In the genomic region with DNA sequence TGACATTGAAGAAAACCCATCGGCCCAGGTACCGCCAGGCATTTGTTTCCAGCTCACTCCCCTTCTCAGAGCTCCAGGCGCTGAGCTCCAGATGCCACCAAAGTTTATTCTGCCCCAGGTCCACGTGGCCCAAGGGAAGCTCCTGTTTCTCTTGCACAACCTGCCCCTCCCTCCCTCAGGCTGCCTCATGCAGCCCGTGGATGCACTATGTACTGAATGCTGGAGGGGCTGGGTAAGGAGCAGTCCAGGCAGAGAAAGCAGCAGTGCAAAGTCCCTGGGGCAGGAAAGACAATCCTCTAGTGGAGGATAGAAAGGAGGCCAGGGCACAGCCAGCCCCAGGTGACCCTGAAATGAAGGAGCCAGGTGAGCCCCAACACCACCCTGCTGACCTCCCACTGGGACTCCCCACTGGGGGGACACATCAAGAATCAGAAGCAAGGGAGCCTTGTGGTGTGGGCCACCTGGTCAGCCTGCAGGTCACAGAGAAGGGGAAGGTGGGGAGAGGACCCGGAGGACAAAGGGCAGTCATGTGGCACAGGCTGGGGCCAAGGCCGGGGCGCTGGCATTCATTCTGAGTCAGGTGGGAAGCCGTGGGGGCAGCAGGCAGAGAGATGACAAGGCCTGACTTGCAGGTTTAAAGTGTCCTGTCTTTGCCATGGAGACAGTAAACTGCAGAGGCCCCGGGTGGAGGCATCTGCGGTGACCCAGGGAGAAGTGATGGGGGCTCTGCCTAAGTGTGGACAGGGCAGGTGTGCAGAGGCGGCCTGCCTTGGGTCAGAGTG, we compare ENCODE assay signal across 19 cellular contexts.
A peak's percentile ranks its signal among the peaks of the same experiment; 100 is the strongest.
DNase-seq lines count a peak whose midpoint lies in the region; ATAC-seq and TF ChIP-seq lines count a peak whose summit lies in the region.
"Had no signal": no experiment of that assay in that cellular context is flagged by ENCODE, and none has a peak within 500 bp of the region (broad histone marks: within the 10 kb centered on the region; RNA-seq: fewer than 3 reads in every experiment).

No MANE protein-coding gene starts in this region.

- H3K9me3 ChIP-seq in HEK293 (ENCODE audit: control insufficient read depth, insufficient read depth, low read depth, low read length) (no peaks in the 10 kb centered on the region), neural progenitor cell (ENCODE audit: low read depth) (no peaks in the 10 kb centered on the region)

- intact Hi-C loops in activated T-helper 2 cell treated with anti-CD3 and anti-CD28 coated beads, Interferon-gamma antibody, Interleukin-2, Interleukin-4, amounts not matched to agents 10 μg/mL and 5 μg/mL and 100 μg/mL, durations not matched to agents 14 hours and 24 hours and 36 hours (cut with micrococcal nuclease): no loop called here

- H3K4me1 Mint-ChIP-seq in WTC11 (peaks cover 11% of the 10 kb centered on the region), neural progenitor cell (peaks cover 11% of the 10 kb centered on the region)
- H3K4me1 Mint-ChIP-seq in activated T-helper 2 cell treated with anti-CD3 and anti-CD28 coated beads, Interferon-gamma antibody, Interleukin-2, Interleukin-4, amounts not matched to agents 10 μg/mL and 5 μg/mL and 100 μg/mL, durations not matched to agents 14 hours and 24 hours and 36 hours (ENCODE audit: low read depth): no peaks in the 10 kb centered on the region
- H3K4me1 Mint-ChIP-seq: activated CD4-positive, alpha-beta memory T cell treated with anti-CD3 and anti-CD28 coated beads, Interleukin-2, amount 10 ng/mL, durations not matched to agents 7 days and 5 days; activated naive CD8-positive, alpha-beta T cell treated with anti-CD3 and anti-CD28 coated beads, Interleukin-2, amount 10 ng/mL, durations not matched to agents 7 days and 5 days had no signal

- H3K27ac ChIP-seq in HEK293 (ENCODE audit: extremely low read depth, low read depth, low read length): no peak overlapping the region
- H3K27ac ChIP-seq in neural progenitor cell: no peak overlapping the region
- H3K27ac ChIP-seq: brain microvascular endothelial cell, WERI-Rb-1 had no signal

- H3K4me3 Mint-ChIP-seq in WTC11: no peak overlapping the region
- no peak overlapping the region for H3K4me3 Mint-ChIP-seq in neural progenitor cell
- no peak overlapping the region for H3K4me3 Mint-ChIP-seq in activated T-helper 2 cell treated with anti-CD3 and anti-CD28 coated beads, Interferon-gamma antibody, Interleukin-2, Interleukin-4, amounts not matched to agents 10 μg/mL and 5 μg/mL and 100 μg/mL, durations not matched to agents 14 hours and 24 hours and 36 hours (ENCODE audit: low read depth)
- H3K4me3 Mint-ChIP-seq: activated CD4-positive, alpha-beta memory T cell treated with anti-CD3 and anti-CD28 coated beads, Interleukin-2, amount 10 ng/mL, durations not matched to agents 7 days and 5 days; activated naive CD8-positive, alpha-beta T cell treated with anti-CD3 and anti-CD28 coated beads, Interleukin-2, amount 10 ng/mL, durations not matched to agents 7 days and 5 days; activated T-cell treated with anti-CD3 and anti-CD28 coated beads, Interleukin-2, amount 50 U/mL, for 24 hours; T-helper 1 cell treated with Interleukin-12 subunit alpha and Interleukin-12 subunit beta and Interleukin-4 antibody, amounts not matched to agents 30 μg/mL and 1 μg/mL, for 36 hours had no signal

- no peak overlapping the region for H2AFZ ChIP-seq in neural progenitor cell (replicated peaks)

- no peaks in the 10 kb centered on the region for H3K79me2 ChIP-seq in neural progenitor cell (ENCODE audit: low read depth)

- TF ChIP-seq CTCF in HEK293 (tag by site-specific recombination; IDR thresholded peaks at IDR 0.05) (no peak), WTC11 (IDR thresholded peaks at IDR 0.05) (no peak), neural progenitor cell (IDR thresholded peaks at IDR 0.05) (no peak)

- no peak for ATAC-seq in WTC11

- H3K27me3 Mint-ChIP-seq in WTC11 (ENCODE audit: low read depth) (no peaks in the 10 kb centered on the region), neural progenitor cell (ENCODE audit: insufficient read depth, low read depth) (peaks cover 16% of the 10 kb centered on the region)
- H3K27me3 Mint-ChIP-seq in activated T-helper 2 cell treated with anti-CD3 and anti-CD28 coated beads, Interferon-gamma antibody, Interleukin-2, Interleukin-4, amounts not matched to agents 10 μg/mL and 5 μg/mL and 100 μg/mL, durations not matched to agents 14 hours and 24 hours and 36 hours (ENCODE audit: low read depth): peaks cover 2% of the 10 kb centered on the region
- H3K27me3 Mint-ChIP-seq: activated naive CD8-positive, alpha-beta T cell treated with anti-CD3 and anti-CD28 coated beads, Interleukin-2, amount 10 ng/mL, durations not matched to agents 7 days and 5 days had no signal

- H3K36me3 ChIP-seq in HEK293 (ENCODE audit: control insufficient read depth in 2 of 2, insufficient read depth in 1 of 2, low read length in 2 of 2): no peaks in the 10 kb centered on the region
- H3K36me3 ChIP-seq in neural progenitor cell: no peaks in the 10 kb centered on the region
- H3K36me3 ChIP-seq: brain microvascular endothelial cell, WERI-Rb-1 had no signal

- H3K4me3 ChIP-seq in HEK293 (ENCODE audit: low read depth, low read length) (no peak overlapping the region), neural progenitor cell (no peak overlapping the region)

- H3K9me3 Mint-ChIP-seq in WTC11: peaks cover 9% of the 10 kb centered on the region
- peaks cover 5% of the 10 kb centered on the region for H3K9me3 Mint-ChIP-seq in neural progenitor cell
- H3K9me3 Mint-ChIP-seq in activated T-helper 2 cell treated with anti-CD3 and anti-CD28 coated beads, Interferon-gamma antibody, Interleukin-2, Interleukin-4, amounts not matched to agents 10 μg/mL and 5 μg/mL and 100 μg/mL, durations not matched to agents 14 hours and 24 hours and 36 hours: no peaks in the 10 kb centered on the region
- H3K9me3 Mint-ChIP-seq: activated CD4-positive, alpha-beta memory T cell treated with anti-CD3 and anti-CD28 coated beads, Interleukin-2, amount 10 ng/mL, durations not matched to agents 7 days and 5 days; activated naive CD8-positive, alpha-beta T cell treated with anti-CD3 and anti-CD28 coated beads, Interleukin-2, amount 10 ng/mL, durations not matched to agents 7 days and 5 days; activated T-cell treated with anti-CD3 and anti-CD28 coated beads, Interleukin-2, amount 50 U/mL, for 24 hours; T-helper 1 cell treated with Interleukin-12 subunit alpha and Interleukin-12 subunit beta and Interleukin-4 antibody, amounts not matched to agents 30 μg/mL and 1 μg/mL, for 36 hours had no signal

- H4K20me1 ChIP-seq in neural progenitor cell (ENCODE audit: low read depth): no peaks in the 10 kb centered on the region

- peak; percentile 30 for DNase-seq in Caki2 (ENCODE audit: low read depth)
- DNase-seq in WTC11 (ENCODE audit: low spot score): peak; percentile 5
- no peak for DNase-seq in neural progenitor cell (ENCODE audit: low spot score)
- DNase-seq in RKO (ENCODE audit: low spot score): no peak
- DNase-seq in NCI-H748 (lab: John Stamatoyannopoulos, UW; ENCODE audit: unreplicated experiment): no peak
- no peak for DNase-seq in NCI-H1048 (lab: John Stamatoyannopoulos, UW)
- DNase-seq in activated T-helper 2 cell treated with anti-CD3 and anti-CD28 coated beads, Interferon-gamma antibody, Interleukin-2, Interleukin-4, amounts not matched to agents 10 μg/mL and 5 μg/mL and 100 μg/mL, durations not matched to agents 14 hours and 24 hours and 36 hours (ENCODE audit: low spot score): no peak
- DNase-seq: activated CD4-positive, alpha-beta memory T cell treated with anti-CD3 and anti-CD28 coated beads, Interleukin-2, amount 10 ng/mL, durations not matched to agents 7 days and 5 days; activated naive CD8-positive, alpha-beta T cell treated with anti-CD3 and anti-CD28 coated beads, Interleukin-2, amount 10 ng/mL, durations not matched to agents 7 days and 5 days; activated T-cell treated with anti-CD3 and anti-CD28 coated beads, Interleukin-2, amount 50 U/mL, for 24 hours; brain microvascular endothelial cell; foreskin fibroblast; hippocampal formation; KG1; nucleus accumbens; stimulated activated CD4-positive, alpha-beta T cell treated with anti-CD3 and anti-CD28 coated beads, Interleukin-1b, Interleukin-23, amount 100 ng/mL, for 48 hours; WERI-Rb-1 had no signal

- H3K36me3 Mint-ChIP-seq in WTC11: no peaks in the 10 kb centered on the region
- H3K36me3 Mint-ChIP-seq in neural progenitor cell: no peaks in the 10 kb centered on the region
- no peaks in the 10 kb centered on the region for H3K36me3 Mint-ChIP-seq in activated T-helper 2 cell treated with anti-CD3 and anti-CD28 coated beads, Interferon-gamma antibody, Interleukin-2, Interleukin-4, amounts not matched to agents 10 μg/mL and 5 μg/mL and 100 μg/mL, durations not matched to agents 14 hours and 24 hours and 36 hours (ENCODE audit: low read depth)
- H3K36me3 Mint-ChIP-seq: activated naive CD8-positive, alpha-beta T cell treated with anti-CD3 and anti-CD28 coated beads, Interleukin-2, amount 10 ng/mL, durations not matched to agents 7 days and 5 days had no signal

- no peaks in the 10 kb centered on the region for H3K4me1 ChIP-seq in HEK293 (ENCODE audit: control insufficient read depth, insufficient read depth, low read length)
- no peaks in the 10 kb centered on the region for H3K4me1 ChIP-seq in neural progenitor cell

- no peak overlapping the region for H3K4me2 ChIP-seq in neural progenitor cell

- no peaks in the 10 kb centered on the region for H3F3A ChIP-seq in neural progenitor cell (ENCODE audit: low read depth)

- no peak overlapping the region for H3K9ac ChIP-seq in neural progenitor cell

- in situ Hi-C loops in Caki2 (cut with HindIII; ENCODE audit: low pct_unique_long_range_greater_than_20kb, low sequenced_read_pairs): no loop called here

- CTCF ChIA-PET in HEK293 (lab: Yijun Ruan, JAX) (interaction anchor here (2.1 kb wide), 1 partner anchor 23 kb away, joined by 7 read pairs; no protein-coding TSS in a partner anchor), WTC11 (lab: Charles Lee) (interaction anchor here (1.3 kb wide), 1 partner anchor 23 kb away, joined by 7 read pairs; no protein-coding TSS in a partner anchor)

- H3K27me3 ChIP-seq in neural progenitor cell: no peaks in the 10 kb centered on the region
- H3K27me3 ChIP-seq: brain microvascular endothelial cell had no signal

- POLR2A ChIA-PET in HEK293 (lab: Yijun Ruan, JAX): no interaction called here
- POLR2A ChIA-PET in WTC11 (lab: Charles Lee): no interaction called here

- H3K27ac Mint-ChIP-seq in WTC11 (no peak overlapping the region), neural progenitor cell (peak overlapping the region; percentile 86)
- no peak overlapping the region for H3K27ac Mint-ChIP-seq in activated T-helper 2 cell treated with anti-CD3 and anti-CD28 coated beads, Interferon-gamma antibody, Interleukin-2, Interleukin-4, amounts not matched to agents 10 μg/mL and 5 μg/mL and 100 μg/mL, durations not matched to agents 14 hours and 24 hours and 36 hours
- H3K27ac Mint-ChIP-seq: activated CD4-positive, alpha-beta memory T cell treated with anti-CD3 and anti-CD28 coated beads, Interleukin-2, amount 10 ng/mL, durations not matched to agents 7 days and 5 days; activated naive CD8-positive, alpha-beta T cell treated with anti-CD3 and anti-CD28 coated beads, Interleukin-2, amount 10 ng/mL, durations not matched to agents 7 days and 5 days; activated T-cell treated with anti-CD3 and anti-CD28 coated beads, Interleukin-2, amount 50 U/mL, for 24 hours; T-helper 1 cell treated with Interleukin-12 subunit alpha and Interleukin-12 subunit beta and Interleukin-4 antibody, amounts not matched to agents 30 μg/mL and 1 μg/mL, for 36 hours had no signal

Comparison
In these comparisons a context has a peak if more than half of its experiments do, and no peak if none do; other contexts are left out.
1. DNase-seq: peak in Caki2 (single experiment) and WTC11 (single experiment); none in neural progenitor cell (single experiment), RKO (single experiment), NCI-H748 (single experiment), NCI-H1048 (single experiment) and activated T-helper 2 cell treated with anti-CD3 and anti-CD28 coated beads, Interferon-gamma antibody, Interleukin-2, Interleukin-4, amounts not matched to agents 10 μg/mL and 5 μg/mL and 100 μg/mL, durations not matched to agents 14 hours and 24 hours and 36 hours (single experiment).